In genomic region chr11:819943-820649, GRCh38 we compare ENCODE assay signal across 8 cellular contexts. TPM values are rescaled to one million over a fixed set of nuclear protein-coding genes. Genes with fewer than 3 reads are reported as not detected.
A peak's percentile ranks its signal among the peaks of the same experiment; 100 is the strongest.
DNase-seq lines count a peak whose midpoint lies in the region; ATAC-seq and TF ChIP-seq lines count a peak whose summit lies in the region.

No MANE protein-coding gene starts in this region.

- TF ChIP-seq CTCF in GM10248 (IDR thresholded peaks at IDR 0.05; ENCODE audit: control extremely low read depth, extremely low read depth, low read depth, missing control alignments) (no peak), HFFc6 (IDR thresholded peaks at IDR 0.05) (no peak), NB4 (IDR thresholded peaks at IDR 0.05; ENCODE audit: low read depth, low read length) (no peak), uterus (IDR thresholded peaks at IDR 0.05) (no peak)

- peak overlapping the region; percentile 90 for H3K4me3 Mint-ChIP-seq in HFFc6
- H3K4me3 Mint-ChIP-seq in T-helper 1 cell treated with Interleukin-12 subunit alpha and Interleukin-12 subunit beta and Interleukin-4 antibody, amounts not matched to agents 30 μg/mL and 1 μg/mL, for 36 hours: peak overlapping the region; percentile 82

- H3K4me3 ChIP-seq in NB4 (ENCODE audit: low read depth, low read length) (peak overlapping the region; percentile 68), right cardiac atrium (ENCODE audit: low read length) (peak overlapping the region; percentile 92), rectal smooth muscle tissue (ENCODE audit: low read length) (peak overlapping the region; percentile 85), uterus (peak overlapping the region; percentile 46 to 99)

- intact Hi-C loops in right cardiac atrium (cut with DNase I) (no loop called here), uterus (cut with DNase I; ENCODE audit: low total_unique reads) (no loop called here)

- peaks cover 17% of the 10 kb centered on the region for H3K4me1 Mint-ChIP-seq in HFFc6 (ENCODE audit: low read depth)
- H3K4me1 Mint-ChIP-seq in T-helper 1 cell treated with Interleukin-12 subunit alpha and Interleukin-12 subunit beta and Interleukin-4 antibody, amounts not matched to agents 30 μg/mL and 1 μg/mL, for 36 hours (ENCODE audit: low read depth): peaks cover 7% of the 10 kb centered on the region

- H3K27me3 Mint-ChIP-seq in HFFc6 (ENCODE audit: insufficient read depth): peaks cover 10% of the 10 kb centered on the region; the same call in 1 of the 2 replicates
- no peaks in the 10 kb centered on the region for H3K27me3 Mint-ChIP-seq in T-helper 1 cell treated with Interleukin-12 subunit alpha and Interleukin-12 subunit beta and Interleukin-4 antibody, amounts not matched to agents 30 μg/mL and 1 μg/mL, for 36 hours (ENCODE audit: low read depth)

- H3K36me3 Mint-ChIP-seq in HFFc6 (ENCODE audit: low read depth): peaks cover 3% of the 10 kb centered on the region; the same call in 1 of the 2 replicates
- H3K36me3 Mint-ChIP-seq in T-helper 1 cell treated with Interleukin-12 subunit alpha and Interleukin-12 subunit beta and Interleukin-4 antibody, amounts not matched to agents 30 μg/mL and 1 μg/mL, for 36 hours (ENCODE audit: low read depth): peaks cover 3% of the 10 kb centered on the region

- H3K27ac ChIP-seq in right cardiac atrium (ENCODE audit: low read length) (peak overlapping the region; percentile 97), rectal smooth muscle tissue (ENCODE audit: low read depth, low read length) (peak overlapping the region; percentile 92), uterus (peak overlapping the region; percentile 85 to 98)

- peaks cover 7% of the 10 kb centered on the region for H3K4me1 ChIP-seq in right cardiac atrium (ENCODE audit: control insufficient read depth, insufficient read depth, low read length)
- peaks cover 18% of the 10 kb centered on the region for H3K4me1 ChIP-seq in rectal smooth muscle tissue (ENCODE audit: control insufficient read depth, insufficient read depth, low read length)
- peaks cover 0 to 21% of the 10 kb centered on the region in 2 donors for H3K4me1 ChIP-seq in uterus

- CTCF ChIA-PET in GM10248 (lab: Yijun Ruan, JAX): interaction anchor here (1.8 to 2.7 kb wide), 3 partner anchors 8 to 21 kb away, joined by 6 to 11 read pairs (median 8); partner anchors contain the start of gene CRACR2B

- H3K9me3 ChIP-seq in right cardiac atrium (ENCODE audit: control insufficient read depth, low read length) (no peaks in the 10 kb centered on the region), uterus (no peaks in the 10 kb centered on the region)

- DNase-seq in GM10248 (ENCODE audit: extremely low spot score): peak; percentile 89
- peak; percentile 64 for DNase-seq in HFFc6
- peak; percentile 93 for DNase-seq in NB4 (ENCODE audit: low read depth)
- DNase-seq in amniotic epithelial cell (ENCODE audit: low read depth): peak; percentile 63
- DNase-seq in right cardiac atrium: peak; percentile 87 to 95 (median 95)
- DNase-seq in uterus: peak; percentile 76 to 86

- H3K27me3 ChIP-seq in right cardiac atrium (ENCODE audit: control insufficient read depth, insufficient read depth) (no peaks in the 10 kb centered on the region), rectal smooth muscle tissue (ENCODE audit: control insufficient read depth, insufficient read depth, low read length) (no peaks in the 10 kb centered on the region), uterus (no peaks in the 10 kb centered on the region)

- peak overlapping the region; percentile 77 for H3K9ac ChIP-seq in rectal smooth muscle tissue (ENCODE audit: low read length)

- 2% methylated on average over 47 of the region's 47 CpGs for WGBS in right cardiac atrium

- peak; percentile 50 to 57 for ATAC-seq in right cardiac atrium

- POLR2A ChIA-PET in GM10248 (lab: Yijun Ruan, JAX): interaction anchor here (0.9 to 2.4 kb wide), 7 partner anchors 11 to 125 kb away, joined by 3 to 35 read pairs (median 4); partner anchors contain the start of genes CD151, CEND1, CRACR2B and RPLP2

- H3K36me3 ChIP-seq in rectal smooth muscle tissue (ENCODE audit: control insufficient read depth, insufficient read depth, low read length) (peaks cover 12% of the 10 kb centered on the region), uterus (no peaks in the 10 kb centered on the region)

- H3K9me3 Mint-ChIP-seq in HFFc6: no peaks in the 10 kb centered on the region
- H3K9me3 Mint-ChIP-seq in T-helper 1 cell treated with Interleukin-12 subunit alpha and Interleukin-12 subunit beta and Interleukin-4 antibody, amounts not matched to agents 30 μg/mL and 1 μg/mL, for 36 hours: no peaks in the 10 kb centered on the region

- no peak for TF ChIP-seq POLR2A in NB4 (IDR thresholded peaks at IDR 0.05; ENCODE audit: extremely low read depth, insufficient read length)
- peak in 1 of 2 donors; percentile 32 for TF ChIP-seq POLR2A in uterus (IDR thresholded peaks at IDR 0.05)

- peak overlapping the region; percentile 70 for H3K27ac Mint-ChIP-seq in HFFc6
- peak overlapping the region; percentile 78 for H3K27ac Mint-ChIP-seq in T-helper 1 cell treated with Interleukin-12 subunit alpha and Interleukin-12 subunit beta and Interleukin-4 antibody, amounts not matched to agents 30 μg/mL and 1 μg/mL, for 36 hours

RNA-seq across cellular contexts. Expression of gene PNPLA2, which starts 1.4 kb away (rescaled TPM):
- 100 to 1,000 TPM; 103 to 148 (median 130) TPM for total RNA-seq in HFFc6 (2021; fragmentation: NEBNext Ultra II Directional; extraction: Animal tissue kit (Norgen Biotek cat#: 25700))
- total RNA-seq in right cardiac atrium: 100 to 1,000 TPM; 145 to 193 (median 177) TPM
- 147 TPM for polyA plus RNA-seq in right cardiac atrium
- total RNA-seq in uterus: 10 to 100 TPM; 16.9 to 96.2 (median 37.1) TPM

RNA-seq across cellular contexts. Expression of gene CRACR2B, which starts 7.6 kb away (rescaled TPM):
- 1 to 10 TPM in 4 of 6 experiments, under 1 TPM in 2; 0.63 to 2.2 (median 1.2) TPM for total RNA-seq in HFFc6 (2021; fragmentation: NEBNext Ultra II Directional; extraction: Animal tissue kit (Norgen Biotek cat#: 25700))
- total RNA-seq in right cardiac atrium: 10 to 100 TPM; 18.9 to 26.4 (median 21.0) TPM
- 42.6 TPM for polyA plus RNA-seq in right cardiac atrium
- 10 to 100 TPM in 1 of 4 donors, 1 to 10 TPM in 2, under 1 TPM in 1; 0.77 to 15.5 (median 2.5) TPM for total RNA-seq in uterus

RNA-seq across cellular contexts. Expression of gene RPLP2, which starts 10.3 kb away (rescaled TPM):
- 1,000 to 10,000 TPM; 1,532 to 1,781 (median 1,709) TPM for total RNA-seq in HFFc6 (2021; fragmentation: NEBNext Ultra II Directional; extraction: Animal tissue kit (Norgen Biotek cat#: 25700))
- 1,000 to 10,000 TPM in 3 of 4 donors, 100 to 1,000 TPM in 1; 949 to 1,291 (median 1,094) TPM for total RNA-seq in right cardiac atrium
- 859 TPM for polyA plus RNA-seq in right cardiac atrium
- 1,000 to 10,000 TPM in 1 of 4 donors, 100 to 1,000 TPM in 3; 100 to 1,968 (median 496) TPM for total RNA-seq in uterus

RNA-seq across cellular contexts. Expression of gene CD151, which starts 12.7 kb away (rescaled TPM):
- 1,000 to 10,000 TPM in 1 of 6 experiments, 100 to 1,000 TPM in 5; 719 to 1,001 (median 755) TPM for total RNA-seq in HFFc6 (2021; fragmentation: NEBNext Ultra II Directional; extraction: Animal tissue kit (Norgen Biotek cat#: 25700))
- total RNA-seq in right cardiac atrium (100 to 1,000 TPM; 406 to 517 (median 443) TPM), uterus (100 to 1,000 TPM in 3 of 4 donors, 10 to 100 TPM in 1; 76.8 to 382 (median 259) TPM)
- polyA plus RNA-seq in right cardiac atrium: 671 TPM

RNA-seq across cellular contexts. Expression of gene PIDD1, which starts 15.1 kb away (rescaled TPM):
- total RNA-seq in HFFc6 (2021; fragmentation: NEBNext Ultra II Directional; extraction: Animal tissue kit (Norgen Biotek cat#: 25700)): 10 to 100 TPM; 11.0 to 15.9 (median 13.7) TPM
- total RNA-seq in right cardiac atrium (1 to 10 TPM; 5.6 to 9.6 (median 8.9) TPM), uterus (10 to 100 TPM in 2 of 4 donors, 1 to 10 TPM in 2; 1.3 to 20.2 (median 10.1) TPM)
- polyA plus RNA-seq in right cardiac atrium: 10.4 TPM

Comparison
In these comparisons a context has a peak if more than half of its experiments do, and no peak if none do; other contexts are left out.
1. Peak in every context shown above with its lines: DNase-seq, ATAC-seq, H3K4me3 ChIP-seq and H3K27ac ChIP-seq.